8 cellular contexts compared by ENCODE assay signal in genomic region chr1:205325334-205325884, GRCh38. TPM values are rescaled to one million over a fixed set of nuclear protein-coding genes. Genes with fewer than 3 reads are reported as not detected.
DNase-seq lines count a peak whose midpoint lies in the region; ATAC-seq, FAIRE-seq and TF ChIP-seq lines count a peak whose summit lies in the region.

No MANE protein-coding gene starts in this region.

- H2AFZ ChIP-seq in SU-DHL-6 (ENCODE audit: low read depth, low read length, severe bottlenecking) (no peak overlapping the region), K562 (ENCODE audit: low read depth, low read length) (no peak overlapping the region)

- no peak overlapping the region for H3K27ac ChIP-seq in SU-DHL-6 (ENCODE audit: low read depth, low read length)
- H3K27ac ChIP-seq in K562 (ENCODE audit: extremely low read depth, low read depth, low read length) = no peak overlapping the region
- H3K27ac ChIP-seq in gastrocnemius medialis = no peak overlapping the region

- TF ChIP-seq POLR2A in K562 (conservative IDR thresholded peaks at IDR 0.05) (no peak), gastrocnemius medialis (IDR thresholded peaks at IDR 0.05) (no peak)

- WGBS in K562 (ENCODE audit: insufficient coverage, low coverage, missing lambda C conversion rate) = 28% methylated on average over 6 of the region's 6 CpGs

- peak; percentile 86 to 96 for TF ChIP-seq RAD21 in K562 (CRISPR knock-in tag; conservative IDR thresholded peaks at IDR 0.05 in 1 of 2, IDR thresholded peaks at IDR 0.05 in 1 of 2)

- H3K9me3 ChIP-seq in SU-DHL-6 (ENCODE audit: insufficient read depth, low read length) (no peaks in the 10 kb centered on the region), K562 (replicated peaks; ENCODE audit: control insufficient read depth, insufficient read depth, low read depth, low read length) (no peaks in the 10 kb centered on the region), gastrocnemius medialis (no peaks in the 10 kb centered on the region)

- H4K20me1 ChIP-seq in SU-DHL-6 (ENCODE audit: low read depth, low read length) = no peaks in the 10 kb centered on the region
- H4K20me1 ChIP-seq in K562 (replicated peaks; ENCODE audit: control insufficient read depth, insufficient read depth, low read length) = peaks cover 19% of the 10 kb centered on the region

- H3K36me3 ChIP-seq in SU-DHL-6 (ENCODE audit: low read length) = no peaks in the 10 kb centered on the region
- no peaks in the 10 kb centered on the region for H3K36me3 ChIP-seq in K562 (ENCODE audit: control insufficient read depth, insufficient read depth, low read length)
- no peaks in the 10 kb centered on the region for H3K36me3 ChIP-seq in gastrocnemius medialis

- CTCF ChIA-PET in K562 (lab: Yijun Ruan, JAX; ENCODE audit: low intra/inter-chr PET ratio) = interaction anchor here (0.6 to 8.5 kb wide), 6 partner anchors 52 to 350 kb away, joined by 4 to 144 read pairs (median 4); no protein-coding TSS in a partner anchor

- no peaks in the 10 kb centered on the region for H3K27me3 ChIP-seq in SU-DHL-6 (ENCODE audit: low read length)
- peaks cover 45 to 86% of the 10 kb centered on the region in 2 experiments for H3K27me3 ChIP-seq in K562 (ENCODE audit: control insufficient read depth in 2 of 2, insufficient read depth in 2 of 2, low read length in 2 of 2)
- no peaks in the 10 kb centered on the region for H3K27me3 ChIP-seq in gastrocnemius medialis

- H3K9me2 ChIP-seq in SU-DHL-6 (replicated peaks; ENCODE audit: insufficient read depth, low read length) = no peaks in the 10 kb centered on the region

- H3K79me2 ChIP-seq in SU-DHL-6 (ENCODE audit: insufficient read depth, low read length) (no peaks in the 10 kb centered on the region), K562 (ENCODE audit: control insufficient read depth, insufficient read depth, low read length) (no peaks in the 10 kb centered on the region)

- intact Hi-C loops in K562 (cut with micrococcal nuclease) (loop anchor here (1.0 to 5.0 kb wide), 3 partner anchors 52 to 348 kb away; no protein-coding TSS in a partner anchor), gastrocnemius medialis (cut with DNase I; ENCODE audit: low total_unique reads) (loop anchor here (1.0 to 2.0 kb wide), 2 partner anchors 52 to 97 kb away; no protein-coding TSS in a partner anchor)

- H3K9ac ChIP-seq in SU-DHL-6 (ENCODE audit: low read length) = no peak overlapping the region
- no peak overlapping the region for H3K9ac ChIP-seq in K562 (ENCODE audit: insufficient read depth in 1 of 2, low read depth in 2 of 2, low read length in 2 of 2)

- in situ Hi-C loops in K562 (cut with MboI) = no loop called here
- in situ Hi-C loops in gastrocnemius medialis (cut with MboI; ENCODE audit: low sequenced_read_pairs in 4 of 4) = loop anchor here in 2 of 4 donors (5.0 kb wide), 2 partner anchors 48 to 53 kb away; no protein-coding TSS in a partner anchor

- no peaks in the 10 kb centered on the region for H3K9me1 ChIP-seq in K562 (ENCODE audit: control insufficient read depth, insufficient read depth, low read length)

- DNase-seq in activated CD4-positive, CD25-positive, alpha-beta regulatory T cell (lab: John Stamatoyannopoulos, UW) = peak; percentile 10 to 24 (median 21)
- DNase-seq in NCI-H1092 (lab: John Stamatoyannopoulos, UW) (peak; percentile 65), K562 (ENCODE audit: extremely low read depth in 1 of 4, low spot score in 3 of 4) (peak; percentile 64 to 76 (median 64)), hypothalamus (lab: John Stamatoyannopoulos, UW) (peak in 36 of 51 donors; percentile 5 to 83 (median 48)), gastrocnemius medialis (peak; percentile 41 to 63)

- POLR2A ChIA-PET in K562 (lab: Yijun Ruan, JAX) = interaction anchor here (0.5 to 2.2 kb wide), 5 partner anchors 49 to 348 kb away, joined by 3 to 15 read pairs (median 4); no protein-coding TSS in a partner anchor

- no peak for ATAC-seq in activated CD4-positive, CD25-positive, alpha-beta regulatory T cell treated with anti-CD3 and anti-CD28 coated beads, Interleukin-2, amount 50 U/mL, for 24 hours
- ATAC-seq in K562 (peak; percentile 20; the same call in 1 of the 3 replicates), gastrocnemius medialis (peak; percentile 30 to 49), GM18519 (IDR thresholded peaks at IDR 0.05; ENCODE audit: low FRiP score, unreplicated experiment) (no peak)

- TF ChIP-seq CTCF in SU-DHL-6 (IDR thresholded peaks at IDR 0.05; ENCODE audit: insufficient read depth, low read length, poor library complexity, severe bottlenecking) = peak; percentile 52
- TF ChIP-seq CTCF in K562 (IDR thresholded peaks at IDR 0.05 in 2 of 3, conservative IDR thresholded peaks at IDR 0.05 in 1 of 3; ENCODE audit: insufficient read depth in 2 of 3, low read depth in 1 of 3, low read length in 3 of 3) = peak; percentile 79 to 94 (median 89)
- peak; percentile 56 to 85 (median 80) for TF ChIP-seq CTCF in gastrocnemius medialis (IDR thresholded peaks at IDR 0.05 in 4 of 5, conservative IDR thresholded peaks at IDR 0.05 in 1 of 5)

- H3F3A ChIP-seq in SU-DHL-6 (ENCODE audit: insufficient read depth) = no peaks in the 10 kb centered on the region

- FAIRE-seq in K562 (lab: Jason Lieb, UNC) = peak; percentile 89

- H3K4me2 ChIP-seq in SU-DHL-6 (ENCODE audit: low read depth, low read length, poor library complexity, severe bottlenecking) (no peak overlapping the region), K562 (ENCODE audit: insufficient read depth, low read length) (no peak overlapping the region)

- H3K4me1 ChIP-seq in K562 (replicated peaks in 1 of 2; ENCODE audit: control insufficient read depth in 2 of 2, insufficient read depth in 2 of 2, low read length in 2 of 2) (peaks cover 3 to 13% of the 10 kb centered on the region in 2 experiments; a peak in 4 of 5 replicates), gastrocnemius medialis (peaks cover 29 to 31% of the 10 kb centered on the region in 2 donors)

- no peak for TF ChIP-seq EP300 in K562 (IDR thresholded peaks at IDR 0.05; ENCODE audit: low read length)

- no peak overlapping the region for H3K4me3 ChIP-seq in SU-DHL-6 (ENCODE audit: insufficient read depth, low read length, poor library complexity, severe bottlenecking)
- no peak overlapping the region for H3K4me3 ChIP-seq in K562
- H3K4me3 ChIP-seq in gastrocnemius medialis = no peak overlapping the region

- no TSS peak for BruUV-seq in K562 (replicated peaks; lab: Mats Ljungman, UMichigan)

RNA-seq across cellular contexts. Expression of gene NUAK2, which starts 3.9 kb away (rescaled TPM):
- 0.40 and 0.90 TPM in 2 replicates for total RNA-seq in K562 (2011; cell fraction: chromatin; rRNA removed; ENCODE audit: low replicate concordance)
- total RNA-seq in K562 (2011; cell fraction: nucleolus; rRNA removed) = 0.39 and 0.83 TPM in 2 replicates
- total RNA-seq in K562 (2011; cell fraction: nucleoplasm; rRNA removed) = 0.23 and 0.73 TPM in 2 replicates
- 0.05 and 0.29 TPM in 2 replicates for total RNA-seq in K562 (2014; rRNA removed)
- total RNA-seq in K562 (2014; rRNA removed; fragmentation: Illumina TruSeq; extraction: Trizol) = 0.13 and 0.18 TPM in 2 replicates
- 0.14 and 0.15 TPM in 2 replicates for total RNA-seq in K562 (2015; rRNA removed; fragmentation: Illumina TruSeq; extraction: Trizol)
- 0.44 and 0.47 TPM in 2 replicates for total RNA-seq in K562 (2021)
- polyA plus RNA-seq in K562 (2011; rRNA removed) = 0.11 and 0.68 TPM in 2 replicates
- 0.19 and 0.37 TPM in 2 replicates for polyA plus RNA-seq in K562 (2011; cell fraction: cytosol; rRNA removed)
- 0.41 and 0.49 TPM in 2 replicates for polyA plus RNA-seq in K562 (2011; cell fraction: nucleus; rRNA removed)
- polyA plus RNA-seq in K562 (2012) = 0.20 and 0.60 TPM in 2 replicates
- polyA plus RNA-seq in K562 (2014; fragmentation: Illumina TruSeq; extraction: Trizol) = 0.27 and 0.33 TPM in 2 replicates
- under 1 TPM; 0.04 to 0.10 TPM for polyA plus RNA-seq in K562 (2014; fragmentation: Nextera tagmentation; extraction: Ambion mirVana)
- polyA plus RNA-seq in K562 (2014; rRNA removed) = 0.19 and 0.45 TPM in 2 replicates
- 0.28 and 0.39 TPM in 2 replicates for polyA minus RNA-seq in K562 (2011; rRNA and poly(A)+ RNA removed)
- polyA minus RNA-seq in K562 (2011; cell fraction: cytosol; rRNA and poly(A)+ RNA removed) = 0.48 and 0.64 TPM in 2 replicates
- polyA minus RNA-seq in K562 (2011; cell fraction: nucleus; rRNA and poly(A)+ RNA removed) = 0.54 and 0.78 TPM in 2 replicates
- total RNA-seq in gastrocnemius medialis = 1 to 10 TPM in 1 of 4 donors, under 1 TPM in 3; 0.42 to 1.9 (median 0.58) TPM

RNA-seq across cellular contexts. Expression of gene KLHDC8A, which starts 31.3 kb away (rescaled TPM):
- not detected in 2 replicates for total RNA-seq in K562 (2011; cell fraction: chromatin; rRNA removed; ENCODE audit: low replicate concordance)
- 0.13 TPM in 1 of 2 replicates, not detected in the other for total RNA-seq in K562 (2011; cell fraction: nucleolus; rRNA removed)
- total RNA-seq in K562 (2011; cell fraction: nucleoplasm; rRNA removed) = not detected in 2 replicates
- total RNA-seq in K562 (2014; rRNA removed) = 0.24 and 0.54 TPM in 2 replicates
- not detected in 2 replicates for total RNA-seq in K562 (2014; rRNA removed; fragmentation: Illumina TruSeq; extraction: Trizol)
- not detected in 2 replicates for total RNA-seq in K562 (2015; rRNA removed; fragmentation: Illumina TruSeq; extraction: Trizol)
- total RNA-seq in K562 (2021) = 0.04 and 0.16 TPM in 2 replicates
- polyA plus RNA-seq in K562 (2011; rRNA removed) = 0.03 TPM in 1 of 2 replicates, not detected in the other
- 0.07 TPM in 1 of 2 replicates, not detected in the other for polyA plus RNA-seq in K562 (2011; cell fraction: cytosol; rRNA removed)
- polyA plus RNA-seq in K562 (2011; cell fraction: nucleus; rRNA removed) = not detected in 2 replicates
- polyA plus RNA-seq in K562 (2012) = 0.13 and 0.30 TPM in 2 replicates
- not detected in 2 replicates for polyA plus RNA-seq in K562 (2014; fragmentation: Illumina TruSeq; extraction: Trizol)
- under 1 TPM in 1 of 2 experiments, not detected in 1; 0.01 TPM for polyA plus RNA-seq in K562 (2014; fragmentation: Nextera tagmentation; extraction: Ambion mirVana)
- not detected in 2 replicates for polyA plus RNA-seq in K562 (2014; rRNA removed)
- not detected in 2 replicates for polyA minus RNA-seq in K562 (2011; rRNA and poly(A)+ RNA removed)
- polyA minus RNA-seq in K562 (2011; cell fraction: cytosol; rRNA and poly(A)+ RNA removed) = not detected in 2 replicates
- polyA minus RNA-seq in K562 (2011; cell fraction: nucleus; rRNA and poly(A)+ RNA removed) = not detected in 2 replicates
- not detected for total RNA-seq in gastrocnemius medialis

Comparison
In these comparisons a context has a peak if more than half of its experiments do, and no peak if none do; other contexts are left out.
1. ATAC-seq: peak in K562 (single experiment) and gastrocnemius medialis (2 of 2); none in activated CD4-positive, CD25-positive, alpha-beta regulatory T cell treated with anti-CD3 and anti-CD28 coated beads, Interleukin-2, amount 50 U/mL, for 24 hours (0 of 2) and GM18519 (single experiment).
2. Peak in every context shown above with its lines, with median percentiles within 50 percentile points of each other: DNase-seq and CTCF ChIP-seq.